In genomic region chr21:32258786-32259048, GRCh38 we compare ENCODE assay signal across 15 cellular contexts. TPM values are rescaled to one million over a fixed set of nuclear protein-coding genes. Genes with fewer than 3 reads are reported as not detected.
"Had no signal": no experiment of that assay in that cellular context is flagged by ENCODE, and none has a peak within 500 bp of the region (broad histone marks: within the 10 kb centered on the region; RNA-seq: fewer than 3 reads in every experiment).

No MANE protein-coding gene starts in this region.

RNA-seq across cellular contexts. Expression of gene MRAP, which starts 39.9 kb away (rescaled TPM):
- total RNA-seq: activated naive CD4-positive, alpha-beta T cell treated with anti-CD3 and anti-CD28 coated beads for 36 hours; activated naive CD4-positive, alpha-beta T cell treated with anti-CD3 and anti-CD28 coated beads, Interleukin-2, amount 50 U/mL, for 72 hours; activated naive CD8-positive, alpha-beta T cell treated with anti-CD3 and anti-CD28 coated beads for 36 hours; activated naive CD8-positive, alpha-beta T cell treated with anti-CD3 and anti-CD28 coated beads, Interleukin-2, amount 10 ng/mL, durations not matched to agents 7 days and 5 days; activated T-cell treated with anti-CD3 and anti-CD28 coated beads, Interleukin-2, amount 50 U/mL, for 4 hours; activated T-cell treated with anti-CD3 and anti-CD28 coated beads, Interleukin-2, amount 50 U/mL, for 72 hours; activated T-helper 1 cell treated with anti-CD3 and anti-CD28 coated beads, Interleukin-12 subunit alpha, Interleukin-12 subunit beta, Interleukin-2, Interleukin-4 antibody, amounts not matched to agents 30 ng/mL and 10 ng/mL and 1 ng/mL, durations not matched to agents 14 hours and 24 hours and 36 hours; activated T-helper 17 cell treated with anti-CD3 and anti-CD28 coated beads, Interleukin-2, amount 50 U/mL, for 72 hours; activated T-helper 2 cell treated with anti-CD3 and anti-CD28 coated beads, Interferon-gamma antibody, Interleukin-2, Interleukin-4, amounts not matched to agents 10 μg/mL and 5 μg/mL and 100 μg/mL, durations not matched to agents 14 hours and 24 hours and 36 hours; ascending aorta; astrocyte; bronchial epithelial cell; cardiac muscle cell; cardiac septum; chondrocyte had no signal
- polyA plus RNA-seq: cardiac muscle cell had no signal
